9 cellular contexts compared by ENCODE assay signal in the genomic region with DNA sequence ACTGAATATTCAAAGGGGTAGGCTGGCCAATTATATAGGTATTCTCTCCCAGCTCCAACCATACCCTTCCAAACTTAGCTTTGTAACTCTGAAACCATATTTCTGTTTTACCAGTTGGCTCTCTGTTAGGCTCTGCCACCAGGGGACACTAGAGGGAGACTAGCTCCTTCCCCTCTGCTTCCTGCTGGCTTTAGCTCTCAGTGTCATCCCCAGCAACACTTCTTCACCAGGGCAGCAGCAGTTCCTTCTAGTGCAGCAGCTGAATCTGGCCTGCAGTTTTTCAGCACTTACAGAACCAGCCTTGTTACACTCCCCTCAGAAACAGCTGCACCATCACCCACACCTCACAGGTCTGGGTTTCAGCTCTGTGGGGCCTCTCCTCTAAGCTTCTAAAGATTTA. TPM values are rescaled to one million over a fixed set of nuclear protein-coding genes. Genes with fewer than 3 reads are reported as not detected.
DNase-seq lines count a peak whose midpoint lies in the region; ATAC-seq, FAIRE-seq and TF ChIP-seq lines count a peak whose summit lies in the region.
"Had no signal": no experiment of that assay in that cellular context is flagged by ENCODE, and none has a peak within 500 bp of the region (broad histone marks: within the 10 kb centered on the region; RNA-seq: fewer than 3 reads in every experiment).

No MANE protein-coding gene starts in this region.

- DNase-seq in GM13976 (ENCODE audit: low spot score) (no peak), NCI-H69 (lab: John Stamatoyannopoulos, UW) (peak; percentile 59), bronchial epithelial cell (ENCODE audit: low read depth) (no peak), retinal pigment epithelial cell (ENCODE audit: low read depth) (no peak), coronary artery (ENCODE audit: low spot score) (no peak), G401 (ENCODE audit: low spot score) (no peak), NCI-H2227 (lab: John Stamatoyannopoulos, UW; ENCODE audit: unreplicated experiment) (no peak)
- DNase-seq: mesenchymal stem cell had no signal

- H3K4me3 ChIP-seq in bronchial epithelial cell (ENCODE audit: low read depth, low read length) (no peak overlapping the region), retinal pigment epithelial cell (ENCODE audit: low read length) (no peak overlapping the region), coronary artery (no peak overlapping the region)

- H3K36me3 ChIP-seq in bronchial epithelial cell (ENCODE audit: control insufficient read depth, insufficient read depth, low read length), result no peaks in the 10 kb centered on the region

- no peaks in the 10 kb centered on the region for H3K27me3 ChIP-seq in bronchial epithelial cell (ENCODE audit: control insufficient read depth, insufficient read depth, low read length)

- no peak overlapping the region for H3K27ac ChIP-seq in coronary artery

- peak; percentile 37 for TF ChIP-seq CTCF in GM13976 (IDR thresholded peaks at IDR 0.05; ENCODE audit: borderline replicate concordance, control extremely low read depth, extremely low read depth, insufficient read depth, missing control alignments)
- TF ChIP-seq CTCF in bronchial epithelial cell (IDR thresholded peaks at IDR 0.05; ENCODE audit: insufficient read depth, low read length, severe bottlenecking), result peak; percentile 28
- peak; percentile 51 for TF ChIP-seq CTCF in retinal pigment epithelial cell (conservative IDR thresholded peaks at IDR 0.05; ENCODE audit: low read depth, low read length)
- TF ChIP-seq CTCF in coronary artery (IDR thresholded peaks at IDR 0.05), result no peak

- ATAC-seq in HG02759 (IDR thresholded peaks at IDR 0.05; ENCODE audit: unreplicated experiment), result no peak

- no peak for FAIRE-seq in bronchial epithelial cell (lab: Jason Lieb, UNC)

- in situ Hi-C loops in GM13976 (cut with MboI; ENCODE audit: low sequenced_read_pairs, unreplicated experiment) (no loop called here), G401 (cut with HindIII; ENCODE audit: low sequenced_read_pairs) (no loop called here)

RNA-seq across cellular contexts. Expression of a gene that starts 51.0 kb away (rescaled TPM):
- total RNA-seq in bronchial epithelial cell, result 62.1 and 72.9 TPM in 2 replicates
- total RNA-seq in G401 (2014; rRNA removed; shearing (Covaris generic)), result 0.18 and 0.51 TPM in 2 replicates

Comparison
In these comparisons a context has a peak if more than half of its experiments do, and no peak if none do; other contexts are left out.
1. RNA of a gene that starts 51.0 kb away (total RNA-seq): 62.1 to 72.9 TPM in bronchial epithelial cell; 0.18 to 0.51 TPM in G401; every median in the first group is over 10 times any median in the second.